ENCODE assay signal across 8 cellular contexts in genomic region chr20:34708621-34709043, GRCh38. TPM values are rescaled to one million over a fixed set of nuclear protein-coding genes. Genes with fewer than 3 reads are reported as not detected.
A peak's percentile ranks its signal among the peaks of the same experiment; 100 is the strongest.
DNase-seq lines count a peak whose midpoint lies in the region; ATAC-seq and TF ChIP-seq lines count a peak whose summit lies in the region.

No MANE protein-coding gene starts in this region.

- ATAC-seq in GM18511 (IDR thresholded peaks at IDR 0.05; ENCODE audit: unreplicated experiment): peak; percentile 1

- no peaks in the 10 kb centered on the region for H3K27me3 ChIP-seq in skeletal muscle tissue (ENCODE audit: control insufficient read depth in 3 of 3, insufficient read depth in 3 of 3, low read length in 3 of 3)

- H3K9me3 ChIP-seq in iPS-18c (ENCODE audit: control insufficient read depth, insufficient read depth, low read length) (no peaks in the 10 kb centered on the region), skeletal muscle tissue (ENCODE audit: control insufficient read depth in 3 of 3, low read length in 3 of 3) (no peaks in the 10 kb centered on the region)

- peak; percentile 53 for DNase-seq in ACHN
- peak; percentile 88 for DNase-seq in HuH-7 (ENCODE audit: low spot score)
- peak; percentile 31 for DNase-seq in T follicular helper cell (ENCODE audit: low read depth)
- peak; percentile 36 for DNase-seq in astrocyte of the spinal cord (ENCODE audit: low read depth, low spot score)
- no peak for DNase-seq in NK-92 treated with Interleukin-12 subunit alpha and Interleukin-12 subunit beta, amount 100 ng/mL, for 24 hours (lab: John Stamatoyannopoulos, UW)

- peaks cover 0 to 23% (median 19%) of the 10 kb centered on the region in 3 donors for H3K36me3 ChIP-seq in skeletal muscle tissue (ENCODE audit: control insufficient read depth in 3 of 3, insufficient read depth in 3 of 3, low read length in 3 of 3)

- H3K4me3 ChIP-seq in astrocyte of the spinal cord (ENCODE audit: low read depth, low read length): peak overlapping the region; percentile 50
- peak overlapping the region; percentile 86 for H3K4me3 ChIP-seq in iPS-18c (ENCODE audit: insufficient read depth, low read depth, low read length)
- H3K4me3 ChIP-seq in skeletal muscle tissue (ENCODE audit: low read length in 3 of 3): peak overlapping the region; percentile 38 to 76 (median 70)

- peak overlapping the region in 2 of 3 donors; percentile 60 to 85 for H3K9ac ChIP-seq in skeletal muscle tissue (ENCODE audit: low read depth in 1 of 3, low read length in 3 of 3)

- peaks cover 36 to 71% (median 52%) of the 10 kb centered on the region in 3 donors for H3K4me1 ChIP-seq in skeletal muscle tissue (ENCODE audit: control insufficient read depth in 3 of 3, insufficient read depth in 3 of 3, low read length in 3 of 3)

- peak overlapping the region; percentile 80 for H3K27ac ChIP-seq in skeletal muscle tissue (ENCODE audit: low read depth, low read length)

- peak; percentile 65 for TF ChIP-seq CTCF in astrocyte of the spinal cord (IDR thresholded peaks at IDR 0.05; ENCODE audit: low read depth, low read length)

- in situ Hi-C loops in ACHN (cut with HindIII; ENCODE audit: low pct_ligation_motif_present, low pct_unique_long_range_greater_than_20kb, low sequenced_read_pairs): no loop called here
- in situ Hi-C loops in astrocyte of the spinal cord (cut with HindIII; ENCODE audit: low sequenced_read_pairs): no loop called here

RNA-seq across cellular contexts. Expression of gene TP53INP2, which starts 4.5 kb away (rescaled TPM):
- total RNA-seq in skeletal muscle tissue: 1.0 TPM

RNA-seq across cellular contexts. Expression of gene PIGU, which starts 31.7 kb away (rescaled TPM):
- total RNA-seq in skeletal muscle tissue: 11.0 TPM
